Comparison of ENCODE assay signal across 8 cellular contexts in genomic region chr12:12716845-12717585, GRCh38. TPM values are rescaled to one million over a fixed set of nuclear protein-coding genes. Genes with fewer than 3 reads are reported as not detected.
DNase-seq lines count a peak whose midpoint lies in the region; ATAC-seq and TF ChIP-seq lines count a peak whose summit lies in the region.

Gene CDKN1B (plus strand): TSS chr12:12717368. CDS start chr12:12717840, 472 bp downstream.

- H3K27ac Mint-ChIP-seq in activated CD4-positive, alpha-beta T cell treated with anti-CD3 and anti-CD28 coated beads for 36 hours: peak within 1 kb of the TSS; percentile 98
- H3K27ac Mint-ChIP-seq in chondrocyte (ENCODE audit: unreplicated experiment): peak within 1 kb of the TSS; percentile 99

- H3K4me3 ChIP-seq in kidney epithelial cell (ENCODE audit: low read depth, low read length): peak within 1 kb of the TSS; percentile 68

- H3K4me1 Mint-ChIP-seq in activated CD4-positive, alpha-beta T cell treated with anti-CD3 and anti-CD28 coated beads for 36 hours: peaks cover 53% of the 10 kb centered on the region
- H3K4me1 Mint-ChIP-seq in chondrocyte (ENCODE audit: low read depth): peaks cover 60% of the 10 kb centered on the region

- peak within 1 kb of the TSS; percentile 93 for H3K4me3 Mint-ChIP-seq in activated CD4-positive, alpha-beta T cell treated with anti-CD3 and anti-CD28 coated beads for 36 hours
- peak within 1 kb of the TSS; percentile 99 for H3K4me3 Mint-ChIP-seq in chondrocyte (ENCODE audit: unreplicated experiment)

- peak; percentile 36 for ATAC-seq in GM19043 (IDR thresholded peaks at IDR 0.05; ENCODE audit: low read depth, unreplicated experiment)
- ATAC-seq in HG03432 (IDR thresholded peaks at IDR 0.05; ENCODE audit: unreplicated experiment): peak; percentile 56
- peak; percentile 69 for ATAC-seq in activated CD4-positive, alpha-beta T cell treated with anti-CD3 and anti-CD28 coated beads for 36 hours

- TF ChIP-seq CTCF in chondrocyte (IDR thresholded peaks at IDR 0.05) (no peak), kidney epithelial cell (IDR thresholded peaks at IDR 0.05; ENCODE audit: insufficient read depth, low read length, poor library complexity, severe bottlenecking) (no peak)

- no peaks in the 10 kb centered on the region for H3K36me3 ChIP-seq in kidney epithelial cell (ENCODE audit: control insufficient read depth, insufficient read depth, low read length)

- no peaks in the 10 kb centered on the region for H3K27me3 Mint-ChIP-seq in activated CD4-positive, alpha-beta T cell treated with anti-CD3 and anti-CD28 coated beads for 36 hours
- H3K27me3 Mint-ChIP-seq in chondrocyte (ENCODE audit: low read depth): no peaks in the 10 kb centered on the region

- no peaks in the 10 kb centered on the region for H3K27me3 ChIP-seq in kidney epithelial cell (ENCODE audit: control insufficient read depth, insufficient read depth, low read length)

- POLR2A ChIA-PET in activated CD4-positive, alpha-beta T cell treated with anti-CD3 and anti-CD28 coated beads for 36 hours (lab: Charles Lee): interaction anchor here (0.9 to 3.9 kb wide), 5 partner anchors 9 to 360 kb away, joined by 3 to 37 read pairs (median 19); partner anchors contain the start of gene BORCS5

- H3K36me3 Mint-ChIP-seq in activated CD4-positive, alpha-beta T cell treated with anti-CD3 and anti-CD28 coated beads for 36 hours (ENCODE audit: low read depth): peaks cover 41% of the 10 kb centered on the region
- peaks cover 22% of the 10 kb centered on the region for H3K36me3 Mint-ChIP-seq in chondrocyte (ENCODE audit: low read depth)

- CTCF ChIA-PET in activated CD4-positive, alpha-beta T cell treated with anti-CD3 and anti-CD28 coated beads for 36 hours (lab: Charles Lee): interaction anchor here (0.6 to 3.6 kb wide), 13 partner anchors 8 to 635 kb away, joined by 3 to 29 read pairs (median 6); partner anchors contain the start of gene BORCS5

- DNase-seq in AG08396 (ENCODE audit: low spot score): peak; percentile 96
- peak; percentile 78 to 87 for DNase-seq in NCI-H524 (lab: John Stamatoyannopoulos, UW)
- peak; percentile 93 for DNase-seq in activated CD4-positive, alpha-beta T cell treated with anti-CD3 and anti-CD28 coated beads for 36 hours
- no peak for DNase-seq in chondrocyte (ENCODE audit: low spot score)
- DNase-seq in kidney epithelial cell (ENCODE audit: low read depth): peak; percentile 58
- peak; percentile 72 to 75 for DNase-seq in stimulated activated CD4-positive, alpha-beta T cell treated with anti-CD3 and anti-CD28 coated beads, Interleukin-15, amount 100 ng/mL, for 1 hour (ENCODE audit: low read depth in 1 of 2, low spot score in 1 of 2)

- H3K9me3 Mint-ChIP-seq in activated CD4-positive, alpha-beta T cell treated with anti-CD3 and anti-CD28 coated beads for 36 hours (ENCODE audit: low read depth): no peaks in the 10 kb centered on the region
- no peaks in the 10 kb centered on the region for H3K9me3 Mint-ChIP-seq in chondrocyte (ENCODE audit: low read depth)

- intact Hi-C loops in activated CD4-positive, alpha-beta T cell treated with anti-CD3 and anti-CD28 coated beads for 36 hours (cut with DNase I, micrococcal nuclease): loop anchor here (1.0 to 10.0 kb wide), 12 partner anchors 8 to 1992 kb away; partner anchors contain the start of genes BORCS5 (in 2 of the 2), DUSP16 (in 2 of the 2), GPR19 (in 2 of the 2) and CREBL2 (in 1 of the 2)

RNA-seq across cellular contexts. Expression of gene CDKN1B, which starts in this region (rescaled TPM):
- total RNA-seq in activated CD4-positive, alpha-beta T cell treated with anti-CD3 and anti-CD28 coated beads for 36 hours: 10 to 100 TPM; 34.2 to 37.0 TPM
- 32.1 to 37.9 TPM (median 35.9 TPM) in 3 replicates for total RNA-seq in chondrocyte
- total RNA-seq in kidney epithelial cell: 25.5 and 26.5 TPM in 2 replicates
